In the genomic region with DNA sequence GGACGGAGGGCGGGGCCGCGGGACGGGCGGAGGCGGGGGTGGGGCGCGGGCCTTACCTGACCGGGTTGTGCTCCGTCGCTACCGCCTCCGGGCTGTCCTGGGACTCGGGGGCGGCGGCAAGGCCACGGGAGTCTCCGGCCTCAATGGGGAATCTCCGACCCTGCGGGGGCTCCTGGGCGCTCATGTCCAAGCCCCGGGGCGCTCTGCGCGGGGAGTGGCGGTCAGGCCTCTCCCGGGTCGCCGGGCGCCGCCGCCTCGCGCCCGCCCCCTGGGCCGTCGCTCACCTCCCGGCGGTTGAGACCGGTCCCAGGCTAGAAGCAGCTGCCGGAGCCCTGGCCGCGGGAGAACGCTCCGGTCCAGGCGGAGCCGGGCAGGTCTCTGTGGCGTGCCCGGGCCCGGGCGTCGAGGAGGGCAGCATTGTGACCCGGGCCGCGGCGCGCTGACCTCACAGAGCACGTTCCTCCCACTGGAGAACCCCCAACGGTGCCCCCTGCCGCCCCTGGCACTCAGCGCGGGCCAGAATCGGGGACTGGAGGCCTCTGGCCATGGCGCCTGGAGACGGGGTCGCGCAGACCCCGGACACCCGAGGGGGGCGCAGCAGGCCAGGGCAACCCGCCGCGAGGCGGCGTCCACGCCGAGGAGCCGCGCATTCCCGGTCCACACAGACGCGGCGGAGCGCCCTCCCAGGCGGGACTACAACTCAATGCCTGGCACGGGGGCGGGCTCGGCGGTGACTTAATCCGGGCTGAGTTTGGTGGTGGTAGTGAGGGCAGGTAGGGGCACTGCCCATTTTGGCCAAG, we compare ENCODE assay signal across 9 cellular contexts. TPM values are rescaled to one million over a fixed set of nuclear protein-coding genes. Genes with fewer than 3 reads are reported as not detected.
DNase-seq lines count a peak whose midpoint lies in the region; ATAC-seq and TF ChIP-seq lines count a peak whose summit lies in the region.
"Had no signal": no experiment of that assay in that cellular context is flagged by ENCODE, and none has a peak within 500 bp of the region (broad histone marks: within the 10 kb centered on the region; RNA-seq: fewer than 3 reads in every experiment).

No MANE protein-coding gene starts in this region.

- H3K4me3 Mint-ChIP-seq in activated CD8-positive, alpha-beta T cell treated with anti-CD3 and anti-CD28 coated beads, Interleukin-2, amount 10 ng/mL, durations not matched to agents 7 days and 5 days, result no peak overlapping the region

- peak in 1 of 2 donors; percentile 24 for TF ChIP-seq POLR2A in tibial nerve (IDR thresholded peaks at IDR 0.05)

- no peaks in the 10 kb centered on the region for H3K9me3 ChIP-seq in mucosa of stomach (ENCODE audit: control insufficient read depth, low read length)
- H3K9me3 ChIP-seq in tibial nerve, result no peaks in the 10 kb centered on the region
- H3K9me3 ChIP-seq: A549 had no signal

- H3K27me3 ChIP-seq in mucosa of stomach (ENCODE audit: control insufficient read depth, insufficient read depth, low read length), result no peaks in the 10 kb centered on the region
- no peaks in the 10 kb centered on the region for H3K27me3 ChIP-seq in tibial nerve

- H3K36me3 ChIP-seq in mucosa of stomach (ENCODE audit: control insufficient read depth, insufficient read depth, low read length) (peaks cover 2% of the 10 kb centered on the region), tibial nerve (peaks cover 0 to 40% (median 7%) of the 10 kb centered on the region in 3 donors)

- peak; percentile 12 for TF ChIP-seq CTCF in fibroblast of mammary gland (conservative IDR thresholded peaks at IDR 0.05; ENCODE audit: control insufficient read depth, insufficient read depth, low read depth, low read length)
- TF ChIP-seq CTCF in tibial nerve (IDR thresholded peaks at IDR 0.05), result peak; percentile 17 to 76 (median 52)

- peak in 1 of 2 donors; percentile 46 for TF ChIP-seq EP300 in tibial nerve (IDR thresholded peaks at IDR 0.05)

- H3K27ac ChIP-seq in tibial nerve, result peak overlapping the region; percentile 37 to 82 (median 74)
- H3K27ac ChIP-seq: A549 had no signal

- POLR2A ChIA-PET in activated CD8-positive, alpha-beta T cell treated with anti-CD3 and anti-CD28 coated beads, Interleukin-2, amount 10 ng/mL, durations not matched to agents 7 days and 5 days (lab: Charles Lee), result interaction anchor here (1.0 kb wide), 1 partner anchor 9 kb away, joined by 3 read pairs; no protein-coding TSS in a partner anchor

- peak overlapping the region; percentile 17 for H3K4me3 ChIP-seq in fibroblast of mammary gland (ENCODE audit: control insufficient read depth, low read depth, low read length)
- peak overlapping the region; percentile 19 for H3K4me3 ChIP-seq in mucosa of stomach (ENCODE audit: low read length)
- peak overlapping the region; percentile 40 to 50 (median 43) for H3K4me3 ChIP-seq in tibial nerve
- H3K4me3 ChIP-seq: A549 had no signal

- peak; percentile 44 for DNase-seq in DMS79 treated with DMSO at 0.1 percent for 48 hours (lab: John Stamatoyannopoulos, UW)
- no peak for DNase-seq in DMS79 (lab: John Stamatoyannopoulos, UW)
- DNase-seq in activated CD8-positive, alpha-beta T cell treated with anti-CD3 and anti-CD28 coated beads, Interleukin-2, amount 10 ng/mL, durations not matched to agents 7 days and 5 days, result no peak
- DNase-seq in fibroblast of mammary gland (ENCODE audit: low read depth), result peak; percentile 34
- DNase-seq in tibial nerve (ENCODE audit: low spot score in 2 of 2), result peak; percentile 37 to 47

- peaks cover 21% of the 10 kb centered on the region for H3K36me3 Mint-ChIP-seq in activated CD8-positive, alpha-beta T cell treated with anti-CD3 and anti-CD28 coated beads, Interleukin-2, amount 10 ng/mL, durations not matched to agents 7 days and 5 days (ENCODE audit: low read depth)

- peak; percentile 43 for ATAC-seq in activated CD8-positive, alpha-beta T cell treated with anti-CD3 and anti-CD28 coated beads, Interleukin-2, amount 10 ng/mL, durations not matched to agents 7 days and 5 days
- ATAC-seq in HG02981 (IDR thresholded peaks at IDR 0.05; ENCODE audit: unreplicated experiment) (no peak), HG02642 (IDR thresholded peaks at IDR 0.05; ENCODE audit: poor library complexity, unreplicated experiment) (no peak)
- ATAC-seq: A549 had no signal

- no peaks in the 10 kb centered on the region for H3K9me3 Mint-ChIP-seq in activated CD8-positive, alpha-beta T cell treated with anti-CD3 and anti-CD28 coated beads, Interleukin-2, amount 10 ng/mL, durations not matched to agents 7 days and 5 days (ENCODE audit: insufficient read depth)

- 6 to 9% methylated on average over 28 to 48 of the region's 91 CpGs for WGBS in tibial nerve, 2 donors

- peaks cover 9% of the 10 kb centered on the region for H3K4me1 ChIP-seq in mucosa of stomach (ENCODE audit: control insufficient read depth, insufficient read depth, low read length)
- H3K4me1 ChIP-seq in tibial nerve, result peaks cover 0 to 20% (median 14%) of the 10 kb centered on the region in 4 donors
- H3K4me1 ChIP-seq: A549 had no signal

- CTCF ChIA-PET in activated CD8-positive, alpha-beta T cell treated with anti-CD3 and anti-CD28 coated beads, Interleukin-2, amount 10 ng/mL, durations not matched to agents 7 days and 5 days (lab: Charles Lee), result interaction anchor here (1.0 kb wide), 1 partner anchor 11 kb away, joined by 3 read pairs; no protein-coding TSS in a partner anchor

- peaks cover 20% of the 10 kb centered on the region for H3K4me1 Mint-ChIP-seq in activated CD8-positive, alpha-beta T cell treated with anti-CD3 and anti-CD28 coated beads, Interleukin-2, amount 10 ng/mL, durations not matched to agents 7 days and 5 days (ENCODE audit: low read depth)

- H3K9ac ChIP-seq in mucosa of stomach (ENCODE audit: low read length), result peak overlapping the region; percentile 66

- no peaks in the 10 kb centered on the region for H3K27me3 Mint-ChIP-seq in activated CD8-positive, alpha-beta T cell treated with anti-CD3 and anti-CD28 coated beads, Interleukin-2, amount 10 ng/mL, durations not matched to agents 7 days and 5 days (ENCODE audit: low read depth)

- no peak overlapping the region for H3K27ac Mint-ChIP-seq in activated CD8-positive, alpha-beta T cell treated with anti-CD3 and anti-CD28 coated beads, Interleukin-2, amount 10 ng/mL, durations not matched to agents 7 days and 5 days

RNA-seq across cellular contexts. Expression of a gene that starts 0.4 kb away (rescaled TPM):
- 1 to 10 TPM; 2.6 to 3.2 TPM for total RNA-seq in activated CD8-positive, alpha-beta T cell treated with anti-CD3 and anti-CD28 coated beads, Interleukin-2, amount 10 ng/mL, durations not matched to agents 7 days and 5 days
- total RNA-seq in tibial nerve, result 10 to 100 TPM in 3 of 4 donors, 1 to 10 TPM in 1; 9.4 to 23.5 (median 16.3) TPM

RNA-seq across cellular contexts. Expression of a gene that starts 0.5 kb away (rescaled TPM):
- under 1 TPM in 1 of 2 experiments, not detected in 1; 0.21 TPM for total RNA-seq in activated CD8-positive, alpha-beta T cell treated with anti-CD3 and anti-CD28 coated beads, Interleukin-2, amount 10 ng/mL, durations not matched to agents 7 days and 5 days
- 1 to 10 TPM in 3 of 4 donors, under 1 TPM in 1; 0.44 to 1.5 (median 1.2) TPM for total RNA-seq in tibial nerve

RNA-seq across cellular contexts. Expression of a gene that starts 25.8 kb away (rescaled TPM):
- total RNA-seq in activated CD8-positive, alpha-beta T cell treated with anti-CD3 and anti-CD28 coated beads, Interleukin-2, amount 10 ng/mL, durations not matched to agents 7 days and 5 days, result 10 to 100 TPM; 23.1 to 26.1 TPM
- total RNA-seq in tibial nerve, result 10 to 100 TPM; 42.4 to 61.2 (median 45.0) TPM

RNA-seq across cellular contexts. Expression of a gene that starts 32.4 kb away (rescaled TPM):
- total RNA-seq in activated CD8-positive, alpha-beta T cell treated with anti-CD3 and anti-CD28 coated beads, Interleukin-2, amount 10 ng/mL, durations not matched to agents 7 days and 5 days, result 10 to 100 TPM; 37.3 to 38.5 TPM
- total RNA-seq in tibial nerve, result 10 to 100 TPM; 60.6 to 88.7 (median 83.8) TPM

Comparison
In these comparisons a context has a peak if more than half of its experiments do, and no peak if none do; other contexts are left out.
1. DNase-seq: peak in DMS79 treated with DMSO at 0.1 percent for 48 hours (single experiment), fibroblast of mammary gland (single experiment) and tibial nerve (2 of 2); none in DMS79 (single experiment) and activated CD8-positive, alpha-beta T cell treated with anti-CD3 and anti-CD28 coated beads, Interleukin-2, amount 10 ng/mL, durations not matched to agents 7 days and 5 days (single experiment).
2. Peak in every context shown above with its lines, with median percentiles within 50 percentile points of each other: H3K4me3 ChIP-seq.